ENCODE assay signal across 1 cellular context in genomic region chr2:233242231-233242917, GRCh38.
TF ChIP-seq lines count a peak whose summit lies in the region.

No MANE protein-coding gene starts in this region.

TF ChIP-seq in K562, 482 proteins besides CTCF, POLR2A, EP300 and RAD21 (continued from another document and continues in another):
- TF ChIP-seq CEBPZ (IDR thresholded peaks at IDR 0.05; ENCODE audit: borderline replicate concordance, low read depth, low read length) = no peak
- no peak for TF ChIP-seq TSHZ1 (CRISPR knock-in tag; IDR thresholded peaks at IDR 0.05)
- no peak for TF ChIP-seq ARID3B (CRISPR knock-in tag; IDR thresholded peaks at IDR 0.05; ENCODE audit: borderline replicate concordance)
- TF ChIP-seq DMBX1 (CRISPR knock-in tag; IDR thresholded peaks at IDR 0.05; ENCODE audit: borderline replicate concordance) = no peak
- no peak for TF ChIP-seq ZFP36 (IDR thresholded peaks at IDR 0.05; ENCODE audit: low read depth, low read length, partially characterized antibody)
- no peak for TF ChIP-seq ZNF589 (CRISPR knock-in tag; IDR thresholded peaks at IDR 0.05; ENCODE audit: low read depth)
- TF ChIP-seq POLR2B (IDR thresholded peaks at IDR 0.05; ENCODE audit: low read depth, partially characterized antibody) = no peak
- TF ChIP-seq KDM5B (IDR thresholded peaks at IDR 0.05; ENCODE audit: insufficient replicate concordance, low read depth, low read length) = no peak
- peak; percentile 58; the same call in 1 of the 2 replicates for TF ChIP-seq ATF3 (IDR thresholded peaks at IDR 0.05)
- TF ChIP-seq ATF3 (CRISPR knock-in tag; conservative IDR thresholded peaks at IDR 0.05) = no peak
- TF ChIP-seq GTF2F1 (IDR thresholded peaks at IDR 0.05; ENCODE audit: low read depth, low read length) = no peak
- no peak for TF ChIP-seq ZNF239 (CRISPR knock-in tag; IDR thresholded peaks at IDR 0.05)
- TF ChIP-seq CREB3L1 (IDR thresholded peaks at IDR 0.05; ENCODE audit: borderline replicate concordance, low read depth) = no peak
- no peak for TF ChIP-seq SFPQ (IDR thresholded peaks at IDR 0.05; ENCODE audit: low read depth, low read length)
- no peak for TF ChIP-seq KAT8 (IDR thresholded peaks at IDR 0.05; ENCODE audit: low read depth)
- no peak for TF ChIP-seq MAFK (IDR thresholded peaks at IDR 0.05; ENCODE audit: low read length)
- TF ChIP-seq NELFE (IDR thresholded peaks at IDR 0.05; ENCODE audit: insufficient read depth, insufficient read length) = no peak
- TF ChIP-seq GATAD2A (IDR thresholded peaks at IDR 0.05) = no peak
- TF ChIP-seq PHB (CRISPR knock-in tag; IDR thresholded peaks at IDR 0.05) = no peak
- TF ChIP-seq YY1 (IDR thresholded peaks at IDR 0.05; ENCODE audit: borderline replicate concordance in 1 of 3, control insufficient read depth in 1 of 3, extremely low read depth in 1 of 3, insufficient read depth in 3 of 3, insufficient read length in 1 of 3, insufficient replicate concordance in 2 of 3, low read depth in 1 of 3, low read length in 2 of 3) = no peak
- TF ChIP-seq GTF2E2 (tag; IDR thresholded peaks at IDR 0.05) = no peak
- no peak for TF ChIP-seq TFAM (CRISPR knock-in tag; conservative IDR thresholded peaks at IDR 0.05)
- no peak for TF ChIP-seq ZNF512 (tag; IDR thresholded peaks at IDR 0.05)
- TF ChIP-seq PTRF (tag; IDR thresholded peaks at IDR 0.05) = no peak
- no peak for TF ChIP-seq ID3 (CRISPR knock-in tag; IDR thresholded peaks at IDR 0.05)
- TF ChIP-seq ID3 (tag; IDR thresholded peaks at IDR 0.05) = no peak
- TF ChIP-seq MBD2 (IDR thresholded peaks at IDR 0.05; ENCODE audit: borderline replicate concordance, low read depth) = no peak
- TF ChIP-seq ZNF780A (CRISPR knock-in tag; IDR thresholded peaks at IDR 0.05) = no peak
- TF ChIP-seq COPS2 (conservative IDR thresholded peaks at IDR 0.05) = no peak
- no peak for TF ChIP-seq FOXO4 (CRISPR knock-in tag; IDR thresholded peaks at IDR 0.05)
- TF ChIP-seq HDAC2 (IDR thresholded peaks at IDR 0.05) = no peak
- TF ChIP-seq IRF1 (CRISPR knock-in tag; IDR thresholded peaks at IDR 0.05; ENCODE audit: borderline replicate concordance) = no peak
- TF ChIP-seq ZNF133 (CRISPR knock-in tag; IDR thresholded peaks at IDR 0.05) = no peak
- peak; percentile 53; the same call in 1 of the 2 replicates for TF ChIP-seq JUND (IDR thresholded peaks at IDR 0.05; ENCODE audit: borderline replicate concordance, low read depth, low read length)
- TF ChIP-seq JUND (tag; IDR thresholded peaks at IDR 0.05; ENCODE audit: borderline replicate concordance, low read depth, low read length) = peak; percentile 32; the same call in 1 of the 3 replicates
- no peak for TF ChIP-seq ELF1 (tag; IDR thresholded peaks at IDR 0.05)
- no peak for TF ChIP-seq TEAD1 (CRISPR knock-in tag; IDR thresholded peaks at IDR 0.05)
- no peak for TF ChIP-seq CTBP1 (IDR thresholded peaks at IDR 0.05; ENCODE audit: borderline replicate concordance)
- no peak for TF ChIP-seq E2F4 (CRISPR knock-in tag; IDR thresholded peaks at IDR 0.05; ENCODE audit: low read depth)
- TF ChIP-seq JUN (IDR thresholded peaks at IDR 0.05; ENCODE audit: borderline replicate concordance, low read depth, low read length) = 0 out of 2 replicates have a peak, but pooled peaks have one; percentile 18
- no peak for TF ChIP-seq JUN (CRISPR knock-in tag; IDR thresholded peaks at IDR 0.05; ENCODE audit: borderline replicate concordance)
- peak; percentile 83; the same call in 1 of the 2 replicates for TF ChIP-seq MEF2A (IDR thresholded peaks at IDR 0.05; ENCODE audit: control insufficient read depth, low read depth, low read length)
- TF ChIP-seq NCOA1 (IDR thresholded peaks at IDR 0.05; ENCODE audit: low read depth) = no peak
- TF ChIP-seq STAG1 (CRISPR knock-in tag; IDR thresholded peaks at IDR 0.05; ENCODE audit: borderline replicate concordance) = no peak
- no peak for TF ChIP-seq EWSR1 (IDR thresholded peaks at IDR 0.05; ENCODE audit: borderline replicate concordance, low read depth, partially characterized antibody)
- no peak for TF ChIP-seq ADNP (tag; IDR thresholded peaks at IDR 0.05)
- TF ChIP-seq FOSL1 (tag; conservative IDR thresholded peaks at IDR 0.05) = peak; percentile 39; the same call in 1 of the 2 replicates
